ENCODE assay signal across 1 cellular context in genomic region chr4:139245590-139245989, GRCh38.
TF ChIP-seq lines count a peak whose summit lies in the region.

No MANE protein-coding gene starts in this region.

TF ChIP-seq in SK-N-SH, 30 proteins besides CTCF, POLR2A, EP300 and RAD21 (continued from another document):
- TF ChIP-seq ZBTB33 (IDR thresholded peaks at IDR 0.05; ENCODE audit: borderline replicate concordance, low read depth) (no peak), NRF1 (IDR thresholded peaks at IDR 0.05; ENCODE audit: low read depth, low read length) (no peak)
